8 cellular contexts compared by ENCODE assay signal in genomic region chr17:16589097-16589969, GRCh38. TPM values are rescaled to one million over a fixed set of nuclear protein-coding genes. Genes with fewer than 3 reads are reported as not detected.
DNase-seq lines count a peak whose midpoint lies in the region; ATAC-seq lines count a peak whose summit lies in the region.

No MANE protein-coding gene starts in this region.

- H3K4me3 Mint-ChIP-seq in activated CD4-positive, alpha-beta T cell treated with anti-CD3 and anti-CD28 coated beads, Interleukin-2, amount 10 ng/mL, durations not matched to agents 24 days and 14 days, result peak overlapping the region; percentile 72

- H3K27me3 ChIP-seq in ACC112 (ENCODE audit: insufficient read depth, low read length), result 0 out of 2 replicates have a peak, but pooled peaks cover 4% of the 10 kb centered on the region

- H3K4me1 ChIP-seq in ACC112 (ENCODE audit: control insufficient read depth, insufficient read depth, low read length, unreplicated experiment), result no peaks in the 10 kb centered on the region

- H3K27me3 Mint-ChIP-seq in activated CD4-positive, alpha-beta T cell treated with anti-CD3 and anti-CD28 coated beads, Interleukin-2, amount 10 ng/mL, durations not matched to agents 24 days and 14 days, result peaks cover 41% of the 10 kb centered on the region

- peaks cover 3% of the 10 kb centered on the region for H3K9me3 Mint-ChIP-seq in activated CD4-positive, alpha-beta T cell treated with anti-CD3 and anti-CD28 coated beads, Interleukin-2, amount 10 ng/mL, durations not matched to agents 24 days and 14 days

- no peak overlapping the region for H3K27ac Mint-ChIP-seq in activated CD4-positive, alpha-beta T cell treated with anti-CD3 and anti-CD28 coated beads, Interleukin-2, amount 10 ng/mL, durations not matched to agents 24 days and 14 days

- peak; percentile 87 for ATAC-seq in GM18909 (IDR thresholded peaks at IDR 0.05; ENCODE audit: poor library complexity, unreplicated experiment)
- peak; percentile 65 for ATAC-seq in HG03457 (IDR thresholded peaks at IDR 0.05; ENCODE audit: unreplicated experiment)

- peak; percentile 26 to 87 for DNase-seq in NCI-H526 (lab: John Stamatoyannopoulos, UW)
- peak; percentile 98 for DNase-seq in activated CD4-positive, alpha-beta T cell treated with anti-CD3 and anti-CD28 coated beads, Interleukin-2, amount 10 ng/mL, durations not matched to agents 24 days and 14 days
- peak; percentile 83 for DNase-seq in dedifferentiated amniotic fluid mesenchymal stem cell (ENCODE audit: extremely low spot score)
- DNase-seq in left kidney (ENCODE audit: low read depth, low spot score), result peak; percentile 96
- DNase-seq in stimulated activated CD4-positive, alpha-beta T cell treated with anti-CD3 and anti-CD28 coated beads, Interleukin-1b, Interleukin-23, amount 100 ng/mL, for 4 hours (ENCODE audit: low read depth in 2 of 2), result peak; percentile 91 to 92

- peaks cover 6% of the 10 kb centered on the region for H3K4me1 Mint-ChIP-seq in activated CD4-positive, alpha-beta T cell treated with anti-CD3 and anti-CD28 coated beads, Interleukin-2, amount 10 ng/mL, durations not matched to agents 24 days and 14 days

- H2AFZ ChIP-seq in ACC112 (ENCODE audit: low read length, unreplicated experiment), result peak overlapping the region; percentile 77

- H3K27ac ChIP-seq in ACC112 (ENCODE audit: low read depth, low read length), result no peak overlapping the region

- intact Hi-C loops in activated CD4-positive, alpha-beta T cell treated with anti-CD3 and anti-CD28 coated beads, Interleukin-2, amount 10 ng/mL, durations not matched to agents 24 days and 14 days (cut with micrococcal nuclease), result loop anchor here (1.0 to 10.0 kb wide), 4 partner anchors 21 to 375 kb away; partner anchors contain the start of genes NCOR1, PIGL, ZNF287 and ZNF624

- H3K79me2 ChIP-seq in ACC112 (ENCODE audit: control insufficient read depth, insufficient read depth, low read length, unreplicated experiment), result no peaks in the 10 kb centered on the region

- no peaks in the 10 kb centered on the region for H3K36me3 Mint-ChIP-seq in activated CD4-positive, alpha-beta T cell treated with anti-CD3 and anti-CD28 coated beads, Interleukin-2, amount 10 ng/mL, durations not matched to agents 24 days and 14 days (ENCODE audit: low read depth)

- H3K36me3 ChIP-seq in ACC112 (ENCODE audit: insufficient read depth, low read length), result no peaks in the 10 kb centered on the region

- peak overlapping the region; percentile 90 for H3K4me3 ChIP-seq in ACC112 (ENCODE audit: low read depth, low read length)

RNA-seq across cellular contexts. Expression of gene ZNF287, which starts 20.3 kb away (rescaled TPM):
- total RNA-seq in activated CD4-positive, alpha-beta T cell treated with anti-CD3 and anti-CD28 coated beads, Interleukin-2, amount 10 ng/mL, durations not matched to agents 24 days and 14 days, result 5.2 and 6.3 TPM in 2 replicates
